Comparison of ENCODE assay signal across 23 cellular contexts in genomic region chr1:226510453-226510852, GRCh38. TPM values are rescaled to one million over a fixed set of nuclear protein-coding genes. Genes with fewer than 3 reads are reported as not detected.
DNase-seq lines count a peak whose midpoint lies in the region; TF ChIP-seq lines count a peak whose summit lies in the region.
"Had no signal": no experiment of that assay in that cellular context is flagged by ENCODE, and none has a peak within 500 bp of the region (broad histone marks: within the 10 kb centered on the region; RNA-seq: fewer than 3 reads in every experiment).

No MANE protein-coding gene starts in this region.

- H3K27me3 Mint-ChIP-seq in H9 (ENCODE audit: low read depth) (peaks cover 64% of the 10 kb centered on the region), immature natural killer cell (ENCODE audit: low read depth in 3 of 3) (peaks cover 3 to 6% (median 4%) of the 10 kb centered on the region in 3 donors)

- H3K9me3 Mint-ChIP-seq in H9, result no peaks in the 10 kb centered on the region; a peak in 1 of 5 replicates
- H3K9me3 Mint-ChIP-seq in immature natural killer cell, result no peaks in the 10 kb centered on the region
- H3K9me3 Mint-ChIP-seq: activated naive CD8-positive, alpha-beta T cell treated with anti-CD3 and anti-CD28 coated beads, Interleukin-2, amount 10 ng/mL, durations not matched to agents 7 days and 5 days; mesothelial cell of epicardium; neural progenitor cell had no signal

- DNase-seq in AG20443 (ENCODE audit: low spot score) (peak; percentile 41), H9 (peak; percentile 6), astrocyte of the hippocampus (ENCODE audit: low read depth, low spot score) (peak; percentile 45), fibroblast of the aortic adventitia (ENCODE audit: low read depth) (peak; percentile 66), immature natural killer cell (no peak), HUDEP-2 (lab: John Stamatoyannopoulos, UW; ENCODE audit: unreplicated experiment in 76 of 76) (no peak), ureter (ENCODE audit: low spot score) (no peak), amniotic stem cell (lab: John Stamatoyannopoulos, UW) (no peak)
- DNase-seq: activated naive CD8-positive, alpha-beta T cell treated with anti-CD3 and anti-CD28 coated beads, Interleukin-2, amount 10 ng/mL, durations not matched to agents 7 days and 5 days; CD8-positive, alpha-beta memory T cell; effector memory CD4-positive, alpha-beta T cell; H7; hypothalamus; IMR-90; NCI-H2081; NCI-H748 treated with DMSO at 0.1 percent for 48 hours; retina; stimulated activated naive CD8-positive, alpha-beta T cell treated with anti-CD3 and anti-CD28 coated beads, Interleukin-15, Interleukin-2, amounts not matched to agents 100 U/mL and 50 U/mL, for 24 hours; upper lobe of left lung had no signal

- H3K4me2 ChIP-seq in H9 (ENCODE audit: insufficient read depth, insufficient read length, low read length), result no peak overlapping the region
- H3K4me2 ChIP-seq: neural progenitor cell had no signal

- no peaks in the 10 kb centered on the region for H3K79me2 ChIP-seq in H9 (ENCODE audit: insufficient read depth, low read length)

- no peak overlapping the region for H2BK12ac ChIP-seq in H9 (ENCODE audit: insufficient read length, low read depth, low read length)

- H3K27me3 ChIP-seq in H9 (ENCODE audit: insufficient read depth, low read length), result no peaks in the 10 kb centered on the region; the same call in 1 of the 2 replicates
- H3K27me3 ChIP-seq: upper lobe of left lung had no signal

- no peak overlapping the region for H3K27ac Mint-ChIP-seq in H9
- H3K27ac Mint-ChIP-seq in immature natural killer cell, result no peak overlapping the region
- H3K27ac Mint-ChIP-seq: activated naive CD8-positive, alpha-beta T cell treated with anti-CD3 and anti-CD28 coated beads, Interleukin-2, amount 10 ng/mL, durations not matched to agents 7 days and 5 days; CD8-positive, alpha-beta memory T cell; mesothelial cell of epicardium; neural progenitor cell had no signal

- H3K4me1 Mint-ChIP-seq in H9, result no peaks in the 10 kb centered on the region
- H3K4me1 Mint-ChIP-seq in immature natural killer cell, result no peaks in the 10 kb centered on the region
- H3K4me1 Mint-ChIP-seq: activated naive CD8-positive, alpha-beta T cell treated with anti-CD3 and anti-CD28 coated beads, Interleukin-2, amount 10 ng/mL, durations not matched to agents 7 days and 5 days; CD8-positive, alpha-beta memory T cell; mesothelial cell of epicardium had no signal

- H2BK15ac ChIP-seq in H9 (ENCODE audit: low read depth, low read length), result no peak overlapping the region

- no peak overlapping the region for H3K14ac ChIP-seq in H9 (ENCODE audit: insufficient read depth, low read length)

- H2BK120ac ChIP-seq in H9 (ENCODE audit: low read depth, low read length, poor library complexity, severe bottlenecking), result no peak overlapping the region

- no peak overlapping the region for H2BK5ac ChIP-seq in H9 (ENCODE audit: insufficient read length, low read length)

- no peak overlapping the region for H3K56ac ChIP-seq in H9 (ENCODE audit: insufficient read length, low read depth, low read length)

- H3K4me3 Mint-ChIP-seq in H9 (no peak overlapping the region), immature natural killer cell (no peak overlapping the region)
- H3K4me3 Mint-ChIP-seq: activated naive CD8-positive, alpha-beta T cell treated with anti-CD3 and anti-CD28 coated beads, Interleukin-2, amount 10 ng/mL, durations not matched to agents 7 days and 5 days; CD8-positive, alpha-beta memory T cell; mesothelial cell of epicardium; neural progenitor cell had no signal

- TF ChIP-seq CTCF in H9 (conservative IDR thresholded peaks at IDR 0.05), result no peak
- no peak for TF ChIP-seq CTCF in fibroblast of the aortic adventitia (IDR thresholded peaks at IDR 0.05; ENCODE audit: insufficient read depth, low read length)

- WGBS in H9 (ENCODE audit: extremely low coverage, insufficient read length, low lambda C conversion rate), result no CpG with 5 or more reads among the region's 1 CpG

- no peak overlapping the region for H3K4me3 ChIP-seq in fibroblast of the aortic adventitia (ENCODE audit: low read depth, low read length)
- H3K4me3 ChIP-seq: neural progenitor cell, SJSA1, upper lobe of left lung had no signal

- H2AK5ac ChIP-seq in H9 (ENCODE audit: insufficient read length, low read length), result no peak overlapping the region

- H2BK20ac ChIP-seq in H9 (ENCODE audit: low read depth, low read length, poor library complexity, severe bottlenecking), result no peak overlapping the region

- no peaks in the 10 kb centered on the region for H4K20me1 ChIP-seq in H9 (ENCODE audit: control insufficient read depth, insufficient read depth, insufficient read length)

- H4K91ac ChIP-seq in H9 (ENCODE audit: insufficient read length, low read depth, low read length), result no peak overlapping the region

- no peak overlapping the region for H3K18ac ChIP-seq in H9 (ENCODE audit: insufficient read length, low read depth, low read length)

- H3K23ac ChIP-seq in H9 (ENCODE audit: insufficient read length, low read depth, low read length), result no peak overlapping the region

- no peak overlapping the region for H3K4ac ChIP-seq in H9 (ENCODE audit: low read depth, low read length)

- H3T11ph ChIP-seq in H9 (ENCODE audit: low read length), result no peak overlapping the region

- H3K27ac ChIP-seq in H9 (ENCODE audit: insufficient read length, low read depth, low read length), result no peak overlapping the region
- H3K27ac ChIP-seq: neural progenitor cell, SJSA1, upper lobe of left lung had no signal

- no peak overlapping the region for H4K8ac ChIP-seq in H9 (replicated peaks; ENCODE audit: insufficient read length, low read depth, low read length)

- no peak overlapping the region for H2AFZ ChIP-seq in H9 (ENCODE audit: low read length)
- H2AFZ ChIP-seq: neural progenitor cell had no signal

- no peaks in the 10 kb centered on the region for H3K4me1 ChIP-seq in H9 (ENCODE audit: insufficient read depth, low read length)
- H3K4me1 ChIP-seq: neural progenitor cell, SJSA1, upper lobe of left lung had no signal

- H4K5ac ChIP-seq in H9 (ENCODE audit: insufficient read length, low read depth, low read length), result no peak overlapping the region

- no peaks in the 10 kb centered on the region for H3K9me3 ChIP-seq in H9 (ENCODE audit: control insufficient read depth, low read depth, low read length)
- H3K9me3 ChIP-seq: SJSA1, upper lobe of left lung had no signal

- H3K36me3 Mint-ChIP-seq in H9 (ENCODE audit: insufficient read depth in 1 of 3, low read depth in 3 of 3) (no peaks in the 10 kb centered on the region), immature natural killer cell (peaks cover 0 to 3% (median 0%) of the 10 kb centered on the region in 3 donors)
- H3K36me3 Mint-ChIP-seq: activated naive CD8-positive, alpha-beta T cell treated with anti-CD3 and anti-CD28 coated beads, Interleukin-2, amount 10 ng/mL, durations not matched to agents 7 days and 5 days; CD8-positive, alpha-beta memory T cell; mesothelial cell of epicardium; neural progenitor cell had no signal

- H3K23me2 ChIP-seq in H9 (ENCODE audit: insufficient read length, low read depth, low read length, poor library complexity, severe bottlenecking), result no peaks in the 10 kb centered on the region

- no peaks in the 10 kb centered on the region for H3K79me1 ChIP-seq in H9 (ENCODE audit: insufficient read depth, low read depth, low read length, poor library complexity, severe bottlenecking)

- H3K9ac ChIP-seq in H9 (ENCODE audit: extremely low read depth, insufficient read length, low read length), result no peak overlapping the region
- H3K9ac ChIP-seq: neural progenitor cell had no signal

RNA-seq across cellular contexts. Expression of gene STUM, which starts 38.1 kb away (rescaled TPM):
- total RNA-seq in H9 (2021) (0.09 and 0.11 TPM in 2 replicates), fibroblast of the aortic adventitia (ENCODE audit: low replicate concordance) (0.98 TPM in 1 of 2 replicates, not detected in the other), ureter (2.8 TPM)
- not detected for polyA plus RNA-seq in immature natural killer cell
- total RNA-seq: activated naive CD8-positive, alpha-beta T cell treated with anti-CD3 and anti-CD28 coated beads, Interleukin-2, amount 10 ng/mL, durations not matched to agents 7 days and 5 days; CD8-positive, alpha-beta memory T cell; IMR-90; OCI-LY7 had no signal
- polyA plus RNA-seq: IMR-90 had no signal

Comparison
In these comparisons a context has a peak if more than half of its experiments do, and no peak if none do; other contexts are left out.
1. DNase-seq: peak in AG20443 (single experiment), H9 (single experiment), astrocyte of the hippocampus (single experiment) and fibroblast of the aortic adventitia (single experiment); none in immature natural killer cell (0 of 3), HUDEP-2 (0 of 76), ureter (single experiment) and amniotic stem cell (single experiment).